In the genomic region with DNA sequence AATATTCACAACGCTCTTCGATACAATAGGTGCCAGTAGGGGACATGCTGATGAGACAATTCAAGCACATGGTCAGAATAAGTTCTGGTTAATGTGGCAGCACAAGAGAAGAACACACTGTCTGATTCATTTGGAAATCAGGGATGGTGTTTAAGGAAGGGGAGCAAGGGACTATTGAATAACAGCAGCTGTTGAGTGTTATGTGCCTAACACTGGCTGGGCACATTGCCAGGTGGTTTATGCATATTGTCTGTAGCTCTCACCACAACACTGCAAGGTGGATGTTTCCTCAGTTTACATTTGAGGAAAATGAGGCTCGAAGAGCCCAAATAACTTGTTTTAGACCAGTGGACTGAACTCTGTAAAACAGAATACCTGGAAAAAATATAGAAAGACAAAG, we compare ENCODE assay signal across 23 cellular contexts. TPM values are rescaled to one million over a fixed set of nuclear protein-coding genes. Genes with fewer than 3 reads are reported as not detected.
DNase-seq lines count a peak whose midpoint lies in the region; ATAC-seq lines count a peak whose summit lies in the region.
"Had no signal": no experiment of that assay in that cellular context is flagged by ENCODE, and none has a peak within 500 bp of the region (broad histone marks: within the 10 kb centered on the region; RNA-seq: fewer than 3 reads in every experiment).

No MANE protein-coding gene starts in this region.

- peak overlapping the region; percentile 41 for H3K27ac Mint-ChIP-seq in T-helper 17 cell
- H3K27ac Mint-ChIP-seq in activated CD4-positive, alpha-beta T cell treated with anti-CD3 and anti-CD28 coated beads, Interleukin-2, amount 10 ng/mL, durations not matched to agents 24 days and 14 days: no peak overlapping the region
- H3K27ac Mint-ChIP-seq: activated naive CD4-positive, alpha-beta T cell treated with anti-CD3 and anti-CD28 coated beads, Interleukin-2, amount 10 ng/mL, durations not matched to agents 7 days and 5 days; CD4-positive, alpha-beta T cell had no signal

- H3K4me3 Mint-ChIP-seq in T-helper 17 cell: no peak overlapping the region
- no peak overlapping the region for H3K4me3 Mint-ChIP-seq in activated CD4-positive, alpha-beta T cell treated with anti-CD3 and anti-CD28 coated beads, Interleukin-2, amount 10 ng/mL, durations not matched to agents 24 days and 14 days
- H3K4me3 Mint-ChIP-seq: activated naive CD4-positive, alpha-beta T cell treated with anti-CD3 and anti-CD28 coated beads, Interleukin-2, amount 10 ng/mL, durations not matched to agents 7 days and 5 days; CD4-positive, alpha-beta T cell had no signal

- peaks cover 12% of the 10 kb centered on the region for H3K27me3 Mint-ChIP-seq in T-helper 17 cell
- H3K27me3 Mint-ChIP-seq in activated CD4-positive, alpha-beta T cell treated with anti-CD3 and anti-CD28 coated beads, Interleukin-2, amount 10 ng/mL, durations not matched to agents 24 days and 14 days: peaks cover 15% of the 10 kb centered on the region
- H3K27me3 Mint-ChIP-seq: CD4-positive, alpha-beta T cell had no signal

- ATAC-seq in T-helper 17 cell: no peak
- no peak for ATAC-seq in HG03175 (IDR thresholded peaks at IDR 0.05; ENCODE audit: unreplicated experiment)
- no peak for ATAC-seq in GM18870 (IDR thresholded peaks at IDR 0.05; ENCODE audit: unreplicated experiment)
- ATAC-seq: left lobe of liver, right cardiac atrium had no signal

- peaks cover 4% of the 10 kb centered on the region for H3K9me3 Mint-ChIP-seq in activated CD4-positive, alpha-beta T cell treated with anti-CD3 and anti-CD28 coated beads, Interleukin-2, amount 10 ng/mL, durations not matched to agents 24 days and 14 days
- H3K9me3 Mint-ChIP-seq: activated naive CD4-positive, alpha-beta T cell treated with anti-CD3 and anti-CD28 coated beads, Interleukin-2, amount 10 ng/mL, durations not matched to agents 7 days and 5 days; CD4-positive, alpha-beta T cell had no signal

- peak; percentile 47 for DNase-seq in COR-L47 (lab: John Stamatoyannopoulos, UW)
- peak; percentile 63 for DNase-seq in NCI-H1105 treated with DMSO at 0.1 percent for 48 hours (lab: John Stamatoyannopoulos, UW)
- peak; percentile 12 for DNase-seq in NCI-H2196 (lab: John Stamatoyannopoulos, UW; ENCODE audit: unreplicated experiment)
- no peak for DNase-seq in T-helper 17 cell
- no peak for DNase-seq in activated CD4-positive, alpha-beta T cell treated with anti-CD3 and anti-CD28 coated beads, Interleukin-2, amount 10 ng/mL, durations not matched to agents 24 days and 14 days
- DNase-seq in DMS114 treated with DMSO at 0.1 percent for 48 hours (lab: John Stamatoyannopoulos, UW; ENCODE audit: unreplicated experiment): no peak
- DNase-seq: activated CD4-positive, alpha-beta T cell treated with anti-CD3 and anti-CD28 coated beads, Interleukin-2, amount 50 U/mL, for 1 hour; activated naive CD4-positive, alpha-beta T cell treated with anti-CD3 and anti-CD28 coated beads, Interleukin-2, amount 10 ng/mL, durations not matched to agents 7 days and 5 days; CD4-positive, alpha-beta T cell; cerebellar nuclear complex; effector memory CD4-positive, alpha-beta T cell; esophagus squamous epithelium; KBM-7; NCI-H146; right cardiac atrium; RPMI8226; stimulated activated naive CD4-positive, alpha-beta T cell treated with Interleukin-2 at 50 U/mL for 16 hours; transverse colon had no signal

- H3K36me3 Mint-ChIP-seq in T-helper 17 cell (ENCODE audit: low read depth): no peaks in the 10 kb centered on the region
- H3K36me3 Mint-ChIP-seq in activated CD4-positive, alpha-beta T cell treated with anti-CD3 and anti-CD28 coated beads, Interleukin-2, amount 10 ng/mL, durations not matched to agents 24 days and 14 days (ENCODE audit: low read depth): no peaks in the 10 kb centered on the region
- H3K36me3 Mint-ChIP-seq: activated naive CD4-positive, alpha-beta T cell treated with anti-CD3 and anti-CD28 coated beads, Interleukin-2, amount 10 ng/mL, durations not matched to agents 7 days and 5 days had no signal

- no peaks in the 10 kb centered on the region for H3K9me3 ChIP-seq in T-helper 17 cell (ENCODE audit: control insufficient read depth, low read length, poor library complexity, severe bottlenecking)
- H3K9me3 ChIP-seq: ascending aorta, esophagus squamous epithelium, HAP-1, transverse colon had no signal

- peaks cover 10% of the 10 kb centered on the region for H3K4me1 Mint-ChIP-seq in T-helper 17 cell
- H3K4me1 Mint-ChIP-seq in activated CD4-positive, alpha-beta T cell treated with anti-CD3 and anti-CD28 coated beads, Interleukin-2, amount 10 ng/mL, durations not matched to agents 24 days and 14 days: peaks cover 20% of the 10 kb centered on the region

- intact Hi-C loops in activated CD4-positive, alpha-beta T cell treated with anti-CD3 and anti-CD28 coated beads, Interleukin-2, amount 10 ng/mL, durations not matched to agents 24 days and 14 days (cut with micrococcal nuclease): no loop called here

RNA-seq across cellular contexts. Expression of a gene that starts 44.2 kb away (rescaled TPM):
- total RNA-seq in T-helper 17 cell: 10 to 100 TPM in 1 of 2 donors, 1 to 10 TPM in 1; 9.1 to 11.6 TPM
- 2.4 TPM in 2 replicates for total RNA-seq in activated CD4-positive, alpha-beta T cell treated with anti-CD3 and anti-CD28 coated beads, Interleukin-2, amount 10 ng/mL, durations not matched to agents 24 days and 14 days

RNA-seq across cellular contexts. Expression of a gene that starts 48.6 kb away (rescaled TPM):
- total RNA-seq in T-helper 17 cell: under 1 TPM in 1 of 2 donors, not detected in 1; 0.07 TPM
- 0.05 TPM in 1 of 2 replicates, not detected in the other for total RNA-seq in activated CD4-positive, alpha-beta T cell treated with anti-CD3 and anti-CD28 coated beads, Interleukin-2, amount 10 ng/mL, durations not matched to agents 24 days and 14 days
- total RNA-seq: ascending aorta, left lobe of liver had no signal

Comparison
In these comparisons a context has a peak if more than half of its experiments do, and no peak if none do; other contexts are left out.
1. DNase-seq: peak in COR-L47 (single experiment), NCI-H1105 treated with DMSO at 0.1 percent for 48 hours (single experiment) and NCI-H2196 (single experiment); none in T-helper 17 cell (0 of 3), activated CD4-positive, alpha-beta T cell treated with anti-CD3 and anti-CD28 coated beads, Interleukin-2, amount 10 ng/mL, durations not matched to agents 24 days and 14 days (single experiment) and DMS114 treated with DMSO at 0.1 percent for 48 hours (single experiment).